Comparison of ENCODE assay signal across 14 cellular contexts in genomic region chr11:123086315-123086714, GRCh38. TPM values are rescaled to one million over a fixed set of nuclear protein-coding genes. Genes with fewer than 3 reads are reported as not detected.
DNase-seq lines count a peak whose midpoint lies in the region; ATAC-seq lines count a peak whose summit lies in the region.
"Had no signal": no experiment of that assay in that cellular context is flagged by ENCODE, and none has a peak within 500 bp of the region (broad histone marks: within the 10 kb centered on the region; RNA-seq: fewer than 3 reads in every experiment).

No MANE protein-coding gene starts in this region.

- WGBS in thymus = 9% methylated on average over 1 of the region's 1 CpG

- no peaks in the 10 kb centered on the region for H3K36me3 ChIP-seq in thymus (ENCODE audit: control insufficient read depth, insufficient read depth)
- H3K36me3 ChIP-seq: right atrium auricular region had no signal

- peak overlapping the region; percentile 37 for H3K4me3 Mint-ChIP-seq in central memory CD8-positive, alpha-beta T cell

- H3K9me3 ChIP-seq in thymus (ENCODE audit: control insufficient read depth) = no peaks in the 10 kb centered on the region
- H3K9me3 ChIP-seq: body of pancreas, right atrium auricular region had no signal

- H3K9me3 Mint-ChIP-seq in central memory CD8-positive, alpha-beta T cell = no peaks in the 10 kb centered on the region

- intact Hi-C loops in Right ventricle myocardium inferior (cut with DNase I) (no loop called here), left cardiac atrium (cut with DNase I) (no loop called here)

- H3K4me1 Mint-ChIP-seq in central memory CD8-positive, alpha-beta T cell = peaks cover 38% of the 10 kb centered on the region

- H3K4me3 ChIP-seq in thymus (ENCODE audit: low read length) = no peak overlapping the region
- H3K4me3 ChIP-seq: body of pancreas, right atrium auricular region had no signal

- peak overlapping the region; percentile 29 for H3K27ac Mint-ChIP-seq in central memory CD8-positive, alpha-beta T cell (ENCODE audit: low read depth)

- H3K27me3 Mint-ChIP-seq in central memory CD8-positive, alpha-beta T cell = no peaks in the 10 kb centered on the region

- no peak for DNase-seq in Right ventricle myocardium inferior (ENCODE audit: missing footprints)
- no peak for DNase-seq in left cardiac atrium
- peak; percentile 29 for DNase-seq in NCI-H2171 (lab: John Stamatoyannopoulos, UW)
- no peak for DNase-seq in central memory CD8-positive, alpha-beta T cell (ENCODE audit: low spot score in 2 of 2)
- DNase-seq in hepatic stellate cell (ENCODE audit: low spot score) = no peak
- DNase-seq in stimulated activated CD4-positive, alpha-beta T cell treated with anti-CD3 and anti-CD28 coated beads, Interleukin-4, amount 100 ng/mL, for 4 hours = no peak
- DNase-seq: body of pancreas; NCI-H146; NCI-H748 treated with DMSO at 0.1 percent for 48 hours; SHP77; stimulated activated naive CD8-positive, alpha-beta T cell treated with anti-CD3 and anti-CD28 coated beads, Interleukin-15, Interleukin-2, amounts not matched to agents 100 U/mL and 50 U/mL, for 24 hours had no signal

- no peaks in the 10 kb centered on the region for H3K36me3 Mint-ChIP-seq in central memory CD8-positive, alpha-beta T cell (ENCODE audit: insufficient read depth)

- H3K4me1 ChIP-seq in thymus (ENCODE audit: control insufficient read depth, insufficient read depth, low read length) = peaks cover 23% of the 10 kb centered on the region

- H3K27me3 ChIP-seq in thymus (ENCODE audit: control insufficient read depth, insufficient read depth) = no peaks in the 10 kb centered on the region
- H3K27me3 ChIP-seq: body of pancreas, right atrium auricular region had no signal

- H3K27ac ChIP-seq in thymus (ENCODE audit: low read depth) = peak overlapping the region; percentile 81
- H3K27ac ChIP-seq: body of pancreas, right atrium auricular region had no signal

- ATAC-seq in Right ventricle myocardium inferior (peak; percentile 21), left cardiac atrium (no peak), HG02571 (IDR thresholded peaks at IDR 0.05; ENCODE audit: unreplicated experiment) (no peak)
- ATAC-seq in central memory CD8-positive, alpha-beta T cell (replicated peaks; ENCODE audit: extremely low read depth, poor library complexity, severe bottlenecking) = no peak
- ATAC-seq: body of pancreas; stimulated activated naive CD8-positive, alpha-beta T cell treated with anti-CD3 and anti-CD28 coated beads, Interleukin-15, Interleukin-2, amounts not matched to agents 100 U/mL and 50 U/mL, for 24 hours had no signal

RNA-seq across cellular contexts. Expression of gene HSPA8, which starts 24.4 kb away (rescaled TPM):
- total RNA-seq in Right ventricle myocardium inferior (1,349 TPM), left cardiac atrium (100 to 1,000 TPM; 807 to 922 TPM)
- polyA plus RNA-seq in thymus = 221 TPM
